In the genomic region with DNA sequence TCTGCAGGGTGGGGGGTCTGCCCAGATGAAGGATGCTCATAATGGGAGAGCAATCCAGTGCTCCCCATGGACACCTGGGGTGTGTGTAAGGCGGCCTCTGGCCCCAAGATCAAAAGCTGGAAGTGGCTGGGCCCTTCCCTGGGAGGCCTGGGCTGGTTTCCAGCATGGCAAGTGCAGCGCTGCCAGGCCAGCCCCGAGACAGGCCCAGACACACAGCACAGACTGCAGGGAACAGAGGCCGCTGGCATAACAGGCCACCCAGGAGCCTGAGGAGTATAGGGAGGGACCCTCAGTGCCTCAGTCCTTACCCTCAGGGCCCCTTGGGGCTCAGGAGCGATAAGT, we compare ENCODE assay signal across 15 cellular contexts. TPM values are rescaled to one million over a fixed set of nuclear protein-coding genes. Genes with fewer than 3 reads are reported as not detected.
DNase-seq lines count a peak whose midpoint lies in the region; TF ChIP-seq lines count a peak whose summit lies in the region.
"Had no signal": no experiment of that assay in that cellular context is flagged by ENCODE, and none has a peak within 500 bp of the region (broad histone marks: within the 10 kb centered on the region; RNA-seq: fewer than 3 reads in every experiment).

No MANE protein-coding gene starts in this region.

- H3K4me2 ChIP-seq in neural progenitor cell: no peak overlapping the region
- H3K4me2 ChIP-seq: smooth muscle cell had no signal

- H3K4me1 Mint-ChIP-seq in neural progenitor cell: peaks cover 8% of the 10 kb centered on the region

- POLR2A ChIA-PET in RWPE1 (lab: Yijun Ruan, JAX; ENCODE audit: low non-redundant PET): no interaction called here

- H3K4me3 ChIP-seq in epithelial cell of esophagus (ENCODE audit: low read length) (no peak overlapping the region), neural progenitor cell (no peak overlapping the region)
- H3K4me3 ChIP-seq: GM23248, smooth muscle cell had no signal

- H3K9me3 ChIP-seq in neural progenitor cell (ENCODE audit: low read depth): no peaks in the 10 kb centered on the region
- H3K9me3 ChIP-seq: breast epithelium had no signal

- peaks cover 21% of the 10 kb centered on the region for H3K4me1 ChIP-seq in neural progenitor cell

- no peak overlapping the region for H3K27ac Mint-ChIP-seq in neural progenitor cell
- H3K27ac Mint-ChIP-seq: activated naive CD4-positive, alpha-beta T cell treated with anti-CD3 and anti-CD28 coated beads, Interleukin-2, amount 10 ng/mL, durations not matched to agents 7 days and 5 days had no signal

- peaks cover 46% of the 10 kb centered on the region for H4K20me1 ChIP-seq in neural progenitor cell (ENCODE audit: low read depth)

- H3K27me3 ChIP-seq in neural progenitor cell: peaks cover 100% of the 10 kb centered on the region

- CTCF ChIA-PET in RWPE1 (lab: Yijun Ruan, JAX): interaction anchor here (0.6 to 1.0 kb wide), 3 partner anchors 8 to 486 kb away, joined by 3 to 5 read pairs (median 4); no protein-coding TSS in a partner anchor

- peaks cover 6% of the 10 kb centered on the region for H3K9me3 Mint-ChIP-seq in neural progenitor cell
- H3K9me3 Mint-ChIP-seq: activated naive CD4-positive, alpha-beta T cell treated with anti-CD3 and anti-CD28 coated beads, Interleukin-2, amount 10 ng/mL, durations not matched to agents 7 days and 5 days had no signal

- DNase-seq in G401 (ENCODE audit: low spot score) (peak; percentile 22), RWPE1 (ENCODE audit: low spot score) (peak; percentile 26), epithelial cell of esophagus (ENCODE audit: low read depth) (peak; percentile 50), neural progenitor cell (ENCODE audit: low spot score) (no peak), AG08395 (ENCODE audit: low spot score) (no peak), SW480 (ENCODE audit: low spot score) (no peak)
- no peak for DNase-seq in activated effector memory CD4-positive, alpha-beta T cell treated with anti-CD3 and anti-CD28 coated beads, Interleukin-2, amount 50 U/mL, for 16 hours
- DNase-seq: activated naive CD4-positive, alpha-beta T cell treated with anti-CD3 and anti-CD28 coated beads, Interleukin-2, amount 10 ng/mL, durations not matched to agents 7 days and 5 days; DMS153; GM23248; NCI-H1436; NCI-H2171 treated with DMSO at 0.1 percent for 48 hours; stimulated activated CD8-positive, alpha-beta memory T cell treated with anti-CD3 and anti-CD28 coated beads, Interleukin-4, amount 100 ng/mL, for 48 hours had no signal

- peaks cover 4% of the 10 kb centered on the region for H3F3A ChIP-seq in neural progenitor cell (ENCODE audit: low read depth)

- H3K36me3 Mint-ChIP-seq in neural progenitor cell: no peaks in the 10 kb centered on the region
- H3K36me3 Mint-ChIP-seq: activated naive CD4-positive, alpha-beta T cell treated with anti-CD3 and anti-CD28 coated beads, Interleukin-2, amount 10 ng/mL, durations not matched to agents 7 days and 5 days had no signal

- H3K4me3 Mint-ChIP-seq in neural progenitor cell: peak overlapping the region; percentile 74

- in situ Hi-C loops in G401 (cut with HindIII; ENCODE audit: low sequenced_read_pairs): no loop called here

- no peak overlapping the region for H3K27ac ChIP-seq in RWPE1
- no peak overlapping the region for H3K27ac ChIP-seq in neural progenitor cell
- H3K27ac ChIP-seq: breast epithelium, GM23248 had no signal

- H3K27me3 Mint-ChIP-seq in neural progenitor cell (ENCODE audit: insufficient read depth, low read depth): peaks cover 82% of the 10 kb centered on the region

- no peak overlapping the region for H3K9ac ChIP-seq in neural progenitor cell
- H3K9ac ChIP-seq: GM23248 had no signal

- no peak overlapping the region for H2AFZ ChIP-seq in neural progenitor cell (replicated peaks)
- H2AFZ ChIP-seq: GM23248 had no signal

- no peaks in the 10 kb centered on the region for H3K36me3 ChIP-seq in neural progenitor cell
- H3K36me3 ChIP-seq: breast epithelium had no signal

- no peak for TF ChIP-seq CTCF in RWPE1 (conservative IDR thresholded peaks at IDR 0.05; ENCODE audit: low read depth)
- TF ChIP-seq CTCF in epithelial cell of esophagus (IDR thresholded peaks at IDR 0.05; ENCODE audit: insufficient read depth, low read depth, low read length, missing control alignments): no peak
- TF ChIP-seq CTCF in neural progenitor cell (IDR thresholded peaks at IDR 0.05): no peak

- no peaks in the 10 kb centered on the region for H3K79me2 ChIP-seq in neural progenitor cell (ENCODE audit: low read depth)

RNA-seq across cellular contexts. Expression of gene ITPKA, which starts 10.0 kb away (rescaled TPM):
- 12.4 and 20.0 TPM in 2 replicates for total RNA-seq in G401 (2014; rRNA removed; shearing (Covaris generic))
- total RNA-seq in neural progenitor cell (ENCODE audit: low replicate concordance): 0.09 TPM in 1 of 2 replicates, not detected in the other

RNA-seq across cellular contexts. Expression of gene LTK, which starts 10.0 kb away (rescaled TPM):
- total RNA-seq in G401 (2014; rRNA removed; shearing (Covaris generic)): not detected in 2 replicates
- 0.12 TPM in 1 of 2 replicates, not detected in the other for total RNA-seq in neural progenitor cell (ENCODE audit: low replicate concordance)
- total RNA-seq: GM23248 had no signal

RNA-seq across cellular contexts. Expression of gene RPAP1, which starts 40.4 kb away (rescaled TPM):
- total RNA-seq in G401 (2014; rRNA removed; shearing (Covaris generic)): 24.3 and 46.5 TPM in 2 replicates
- 20.3 and 36.8 TPM in 2 replicates for total RNA-seq in neural progenitor cell (ENCODE audit: low replicate concordance)

RNA-seq across cellular contexts. Expression of gene TYRO3, which starts 55.4 kb away (rescaled TPM):
- total RNA-seq in G401 (2014; rRNA removed; shearing (Covaris generic)): 25.9 and 26.2 TPM in 2 replicates
- 59.1 and 116 TPM in 2 replicates for total RNA-seq in neural progenitor cell (ENCODE audit: low replicate concordance)

Comparison
In these comparisons a context has a peak if more than half of its experiments do, and no peak if none do; other contexts are left out.
1. DNase-seq: peak in G401 (single experiment), RWPE1 (single experiment) and epithelial cell of esophagus (single experiment); none in neural progenitor cell (single experiment), AG08395 (single experiment), SW480 (single experiment) and activated effector memory CD4-positive, alpha-beta T cell treated with anti-CD3 and anti-CD28 coated beads, Interleukin-2, amount 50 U/mL, for 16 hours (single experiment).
2. RNA of gene ITPKA, which starts 10.0 kb away (total RNA-seq): 12.4 to 20.0 TPM in G401; 0.09 TPM in neural progenitor cell; every median in the first group is over 10 times any median in the second.